In genomic region chr3:50111757-50112156, GRCh38 we compare ENCODE assay signal across 15 cellular contexts.
"Had no signal": no experiment of that assay in that cellular context is flagged by ENCODE, and none has a peak within 500 bp of the region (broad histone marks: within the 10 kb centered on the region; RNA-seq: fewer than 3 reads in every experiment).

No MANE protein-coding gene starts in this region.

- H3K27ac ChIP-seq: brain microvascular endothelial cell, esophagus squamous epithelium, pancreas, tibial artery, uterus had no signal

- DNase-seq: activated CD4-positive, alpha-beta memory T cell treated with anti-CD3 and anti-CD28 coated beads, Interleukin-2, amount 10 ng/mL, durations not matched to agents 7 days and 5 days; activated CD4-positive, alpha-beta T cell treated with anti-CD3 and anti-CD28 coated beads for 4 hours; activated CD8-positive, alpha-beta memory T cell treated with anti-CD3 and anti-CD28 coated beads, Interleukin-2, amount 50 U/mL, for 4 hours; activated naive CD4-positive, alpha-beta T cell; activated naive CD8-positive, alpha-beta T cell treated with anti-CD3 and anti-CD28 coated beads, Interleukin-2, amount 10 ng/mL, durations not matched to agents 7 days and 5 days; brain microvascular endothelial cell; esophagus squamous epithelium; glutamatergic neuron; pancreas; stimulated activated CD4-positive, alpha-beta T cell treated with anti-CD3 and anti-CD28 coated beads, Interleukin-2, amount 100 ng/mL, for 48 hours; stimulated activated naive CD4-positive, alpha-beta T cell; tibial artery; uterus had no signal

- H3K36me3 ChIP-seq: uterus had no signal

- H3K27me3 ChIP-seq: brain microvascular endothelial cell, esophagus squamous epithelium, pancreas, tibial artery, uterus had no signal

- H3K4me1 ChIP-seq: esophagus squamous epithelium, pancreas, tibial artery, uterus had no signal

- H3K4me3 Mint-ChIP-seq: activated CD4-positive, alpha-beta memory T cell treated with anti-CD3 and anti-CD28 coated beads, Interleukin-2, amount 10 ng/mL, durations not matched to agents 7 days and 5 days; activated naive CD8-positive, alpha-beta T cell treated with anti-CD3 and anti-CD28 coated beads, Interleukin-2, amount 10 ng/mL, durations not matched to agents 7 days and 5 days; mesothelial cell of epicardium had no signal

- H3K27me3 Mint-ChIP-seq: activated CD4-positive, alpha-beta memory T cell treated with anti-CD3 and anti-CD28 coated beads, Interleukin-2, amount 10 ng/mL, durations not matched to agents 7 days and 5 days; activated naive CD8-positive, alpha-beta T cell treated with anti-CD3 and anti-CD28 coated beads, Interleukin-2, amount 10 ng/mL, durations not matched to agents 7 days and 5 days had no signal

- H3K9me3 ChIP-seq: esophagus squamous epithelium, pancreas, tibial artery, uterus had no signal

- H3K9me3 Mint-ChIP-seq: activated CD4-positive, alpha-beta memory T cell treated with anti-CD3 and anti-CD28 coated beads, Interleukin-2, amount 10 ng/mL, durations not matched to agents 7 days and 5 days; activated naive CD8-positive, alpha-beta T cell treated with anti-CD3 and anti-CD28 coated beads, Interleukin-2, amount 10 ng/mL, durations not matched to agents 7 days and 5 days; mesothelial cell of epicardium had no signal

- H3K27ac Mint-ChIP-seq: activated CD4-positive, alpha-beta memory T cell treated with anti-CD3 and anti-CD28 coated beads, Interleukin-2, amount 10 ng/mL, durations not matched to agents 7 days and 5 days; activated naive CD8-positive, alpha-beta T cell treated with anti-CD3 and anti-CD28 coated beads, Interleukin-2, amount 10 ng/mL, durations not matched to agents 7 days and 5 days; mesothelial cell of epicardium had no signal

- H3K4me1 Mint-ChIP-seq: mesothelial cell of epicardium had no signal

- H3K4me3 ChIP-seq: esophagus squamous epithelium, lung, pancreas, tibial artery, uterus had no signal

- FAIRE-seq: pancreas had no signal
